13 cellular contexts compared by ENCODE assay signal in the genomic region with DNA sequence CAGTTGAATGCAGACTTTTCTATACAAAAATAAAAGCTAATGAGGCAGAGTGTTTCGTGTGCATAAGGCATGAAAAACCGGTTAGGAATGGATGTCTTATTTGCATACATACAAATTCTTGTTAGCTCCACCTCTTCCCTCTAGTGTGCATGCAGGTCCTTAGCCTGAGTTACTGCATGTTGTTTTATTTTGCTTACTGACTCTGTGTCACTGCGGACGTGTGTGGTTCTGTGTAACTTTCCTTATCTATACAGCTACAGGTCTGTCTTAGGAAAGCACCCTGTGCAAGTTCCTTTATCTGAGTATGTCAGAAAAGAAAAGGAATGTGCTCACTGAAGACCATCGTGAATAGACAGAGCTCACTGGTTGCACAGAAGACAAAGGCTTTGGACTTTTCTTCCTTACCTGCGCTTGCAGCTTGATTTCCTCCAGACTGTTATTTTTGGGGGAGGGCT. TPM values are rescaled to one million over a fixed set of nuclear protein-coding genes. Genes with fewer than 3 reads are reported as not detected.
"Had no signal": no experiment of that assay in that cellular context is flagged by ENCODE, and none has a peak within 500 bp of the region (broad histone marks: within the 10 kb centered on the region; RNA-seq: fewer than 3 reads in every experiment).

No MANE protein-coding gene starts in this region.

RNA-seq across cellular contexts. Expression of a gene that starts 35.8 kb away (rescaled TPM):
- total RNA-seq: activated B cell treated with CpG ODN at 0.5 μM for 24 hours; activated CD4-positive, alpha-beta T cell treated with anti-CD3 and anti-CD28 coated beads, Interleukin-2, amount 10 ng/mL, durations not matched to agents 24 days and 14 days; activated CD8-positive, alpha-beta memory T cell treated with anti-CD3 and anti-CD28 coated beads, Interleukin-2, amount 10 ng/mL, durations not matched to agents 7 days and 5 days; activated T-helper 1 cell treated with anti-CD3 and anti-CD28 coated beads, Interleukin-12 subunit alpha, Interleukin-12 subunit beta, Interleukin-2, Interleukin-4 antibody, amounts not matched to agents 30 ng/mL and 10 ng/mL and 1 ng/mL, durations not matched to agents 14 hours and 24 hours and 36 hours; ascending aorta; body of pancreas; bronchial epithelial cell; chondrocyte; LHCN-M2; MCF 10A; PC-9; SK-MEL-5; T-helper 17 cell had no signal
